ENCODE assay signal across 1 cellular context in genomic region chr12:7797698-7798398, GRCh38.
TF ChIP-seq lines count a peak whose summit lies in the region.

No MANE protein-coding gene starts in this region.

TF ChIP-seq in WTC11, 78 proteins besides CTCF, POLR2A, EP300 and RAD21 (continued from another document):
- TF ChIP-seq AR (CRISPR knock-in tag; IDR thresholded peaks at IDR 0.05) (no peak), GRHL2 (CRISPR knock-in tag; IDR thresholded peaks at IDR 0.05; ENCODE audit: insufficient replicate concordance, severe bottlenecking) (no peak), ZNF219 (CRISPR knock-in tag; IDR thresholded peaks at IDR 0.05; ENCODE audit: borderline replicate concordance) (no peak), HMGA2 (CRISPR knock-in tag; IDR thresholded peaks at IDR 0.05) (no peak), KAT7 (CRISPR knock-in tag; IDR thresholded peaks at IDR 0.05; ENCODE audit: borderline replicate concordance) (no peak), ETV6 (CRISPR knock-in tag; IDR thresholded peaks at IDR 0.05) (no peak), ATF1 (CRISPR knock-in tag; IDR thresholded peaks at IDR 0.05) (no peak), ZNF263 (CRISPR knock-in tag; IDR thresholded peaks at IDR 0.05; ENCODE audit: low read depth) (no peak), ZNF317 (CRISPR knock-in tag; IDR thresholded peaks at IDR 0.05; ENCODE audit: borderline replicate concordance, low read depth) (no peak)
- TF ChIP-seq, protein P1, sequence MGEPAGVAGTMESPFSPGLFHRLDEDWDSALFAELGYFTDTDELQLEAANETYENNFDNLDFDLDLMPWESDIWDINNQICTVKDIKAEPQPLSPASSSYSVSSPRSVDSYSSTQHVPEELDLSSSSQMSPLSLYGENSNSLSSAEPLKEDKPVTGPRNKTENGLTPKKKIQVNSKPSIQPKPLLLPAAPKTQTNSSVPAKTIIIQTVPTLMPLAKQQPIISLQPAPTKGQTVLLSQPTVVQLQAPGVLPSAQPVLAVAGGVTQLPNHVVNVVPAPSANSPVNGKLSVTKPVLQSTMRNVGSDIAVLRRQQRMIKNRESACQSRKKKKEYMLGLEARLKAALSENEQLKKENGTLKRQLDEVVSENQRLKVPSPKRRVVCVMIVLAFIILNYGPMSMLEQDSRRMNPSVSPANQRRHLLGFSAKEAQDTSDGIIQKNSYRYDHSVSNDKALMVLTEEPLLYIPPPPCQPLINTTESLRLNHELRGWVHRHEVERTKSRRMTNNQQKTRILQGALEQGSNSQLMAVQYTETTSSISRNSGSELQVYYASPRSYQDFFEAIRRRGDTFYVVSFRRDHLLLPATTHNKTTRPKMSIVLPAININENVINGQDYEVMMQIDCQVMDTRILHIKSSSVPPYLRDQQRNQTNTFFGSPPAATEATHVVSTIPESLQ (CRISPR knock-in tag; IDR thresholded peaks at IDR 0.05), result no peak
- TF ChIP-seq, protein P2, sequence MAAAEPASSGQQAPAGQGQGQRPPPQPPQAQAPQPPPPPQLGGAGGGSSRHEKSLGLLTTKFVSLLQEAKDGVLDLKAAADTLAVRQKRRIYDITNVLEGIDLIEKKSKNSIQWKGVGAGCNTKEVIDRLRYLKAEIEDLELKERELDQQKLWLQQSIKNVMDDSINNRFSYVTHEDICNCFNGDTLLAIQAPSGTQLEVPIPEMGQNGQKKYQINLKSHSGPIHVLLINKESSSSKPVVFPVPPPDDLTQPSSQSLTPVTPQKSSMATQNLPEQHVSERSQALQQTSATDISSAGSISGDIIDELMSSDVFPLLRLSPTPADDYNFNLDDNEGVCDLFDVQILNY (CRISPR knock-in tag; IDR thresholded peaks at IDR 0.05), result no peak
- TF ChIP-seq, protein P3, sequence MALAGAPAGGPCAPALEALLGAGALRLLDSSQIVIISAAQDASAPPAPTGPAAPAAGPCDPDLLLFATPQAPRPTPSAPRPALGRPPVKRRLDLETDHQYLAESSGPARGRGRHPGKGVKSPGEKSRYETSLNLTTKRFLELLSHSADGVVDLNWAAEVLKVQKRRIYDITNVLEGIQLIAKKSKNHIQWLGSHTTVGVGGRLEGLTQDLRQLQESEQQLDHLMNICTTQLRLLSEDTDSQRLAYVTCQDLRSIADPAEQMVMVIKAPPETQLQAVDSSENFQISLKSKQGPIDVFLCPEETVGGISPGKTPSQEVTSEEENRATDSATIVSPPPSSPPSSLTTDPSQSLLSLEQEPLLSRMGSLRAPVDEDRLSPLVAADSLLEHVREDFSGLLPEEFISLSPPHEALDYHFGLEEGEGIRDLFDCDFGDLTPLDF (CRISPR knock-in tag; IDR thresholded peaks at IDR 0.05), result no peak
